18 cellular contexts compared by ENCODE assay signal in the genomic region with DNA sequence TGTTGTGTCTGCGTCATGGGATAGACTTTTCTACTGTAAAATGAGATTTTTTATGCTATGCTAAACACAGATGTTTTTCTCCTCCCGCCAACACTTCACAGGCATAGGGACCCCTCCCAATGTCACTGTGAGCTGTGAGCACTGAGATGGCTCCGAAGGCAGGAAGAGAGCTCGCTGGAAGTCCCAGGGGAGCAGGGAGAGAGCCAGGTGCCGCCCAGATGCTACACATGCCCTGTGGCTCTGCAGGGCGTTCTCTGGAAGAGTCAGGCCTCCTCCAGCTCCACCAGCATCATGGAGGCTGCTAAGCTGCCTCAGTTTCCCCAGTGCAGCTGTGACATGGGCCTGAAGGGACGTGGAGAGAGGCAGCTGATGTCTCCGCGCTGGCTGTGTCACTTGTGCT.
"Had no signal": no experiment of that assay in that cellular context is flagged by ENCODE, and none has a peak within 500 bp of the region (broad histone marks: within the 10 kb centered on the region; RNA-seq: fewer than 3 reads in every experiment).

No MANE protein-coding gene starts in this region.

- H3K27me3 ChIP-seq: neutrophil had no signal

- H3K4me3 ChIP-seq: lung, skin epidermis, suprapubic skin had no signal

- H3K27ac Mint-ChIP-seq: activated naive CD8-positive, alpha-beta T cell treated with anti-CD3 and anti-CD28 coated beads, Interleukin-2, amount 10 ng/mL, durations not matched to agents 7 days and 5 days; activated T-helper 1 cell treated with anti-CD3 and anti-CD28 coated beads, Interleukin-12 subunit alpha, Interleukin-12 subunit beta, Interleukin-2, Interleukin-4 antibody, amounts not matched to agents 30 ng/mL and 10 ng/mL and 1 ng/mL, durations not matched to agents 14 hours and 24 hours and 36 hours; stimulated activated naive CD8-positive, alpha-beta T cell treated with anti-CD3 and anti-CD28 coated beads, Interleukin-15, Interleukin-2, amounts not matched to agents 100 ng/mL and 50 ng/mL, for 24 hours; type B pancreatic cell had no signal

- H3K4me3 Mint-ChIP-seq: activated naive CD8-positive, alpha-beta T cell treated with anti-CD3 and anti-CD28 coated beads, Interleukin-2, amount 10 ng/mL, durations not matched to agents 7 days and 5 days; activated T-helper 1 cell treated with anti-CD3 and anti-CD28 coated beads, Interleukin-12 subunit alpha, Interleukin-12 subunit beta, Interleukin-2, Interleukin-4 antibody, amounts not matched to agents 30 ng/mL and 10 ng/mL and 1 ng/mL, durations not matched to agents 14 hours and 24 hours and 36 hours; stimulated activated naive CD8-positive, alpha-beta T cell treated with anti-CD3 and anti-CD28 coated beads, Interleukin-15, Interleukin-2, amounts not matched to agents 100 ng/mL and 50 ng/mL, for 24 hours; type B pancreatic cell had no signal

- H3K9me3 ChIP-seq: neutrophil, suprapubic skin had no signal

- H3K36me3 Mint-ChIP-seq: activated naive CD8-positive, alpha-beta T cell treated with anti-CD3 and anti-CD28 coated beads, Interleukin-2, amount 10 ng/mL, durations not matched to agents 7 days and 5 days; type B pancreatic cell had no signal

- H3K27ac ChIP-seq: neutrophil, skin epidermis, suprapubic skin had no signal

- H3K9me3 Mint-ChIP-seq: activated naive CD8-positive, alpha-beta T cell treated with anti-CD3 and anti-CD28 coated beads, Interleukin-2, amount 10 ng/mL, durations not matched to agents 7 days and 5 days; activated T-helper 1 cell treated with anti-CD3 and anti-CD28 coated beads, Interleukin-12 subunit alpha, Interleukin-12 subunit beta, Interleukin-2, Interleukin-4 antibody, amounts not matched to agents 30 ng/mL and 10 ng/mL and 1 ng/mL, durations not matched to agents 14 hours and 24 hours and 36 hours; stimulated activated naive CD8-positive, alpha-beta T cell treated with anti-CD3 and anti-CD28 coated beads, Interleukin-15, Interleukin-2, amounts not matched to agents 100 ng/mL and 50 ng/mL, for 24 hours; type B pancreatic cell had no signal

- ATAC-seq: activated CD4-positive, CD25-positive, alpha-beta regulatory T cell treated with anti-CD3 and anti-CD28 coated beads, Interleukin-2, amount 50 U/mL, for 24 hours; left colon had no signal

- H3K4me1 Mint-ChIP-seq: activated naive CD8-positive, alpha-beta T cell treated with anti-CD3 and anti-CD28 coated beads, Interleukin-2, amount 10 ng/mL, durations not matched to agents 7 days and 5 days had no signal

- H3K36me3 ChIP-seq: neutrophil, suprapubic skin had no signal

- H3K27me3 Mint-ChIP-seq: activated naive CD8-positive, alpha-beta T cell treated with anti-CD3 and anti-CD28 coated beads, Interleukin-2, amount 10 ng/mL, durations not matched to agents 7 days and 5 days had no signal

- DNase-seq: activated naive CD8-positive, alpha-beta T cell treated with anti-CD3 and anti-CD28 coated beads, Interleukin-2, amount 10 ng/mL, durations not matched to agents 7 days and 5 days; anterior cingulate cortex; effector CD8-positive, alpha-beta T cell; foreskin melanocyte; head of caudate nucleus; midbrain; retina; T-helper 1 cell; T1000 had no signal
